21 cellular contexts compared by ENCODE assay signal in genomic region chr6:44957151-44957550, GRCh38.
"Had no signal": no experiment of that assay in that cellular context is flagged by ENCODE, and none has a peak within 500 bp of the region (broad histone marks: within the 10 kb centered on the region; RNA-seq: fewer than 3 reads in every experiment).

No MANE protein-coding gene starts in this region.

- H3K4me1 ChIP-seq: esophagus muscularis mucosa, gastrocnemius medialis, heart right ventricle, left lung, lower lobe of right lung had no signal

- H3K4me3 ChIP-seq: coronary artery, dorsolateral prefrontal cortex, esophagus muscularis mucosa, gastrocnemius medialis, heart right ventricle, left lung, lower lobe of right lung, mucosa of descending colon had no signal

- H3K36me3 ChIP-seq: lower lobe of right lung had no signal

- H3K9me3 ChIP-seq: esophagus muscularis mucosa, gastrocnemius medialis, heart right ventricle, left lung, lower lobe of right lung, mucosa of descending colon had no signal

- H3K27me3 ChIP-seq: dorsolateral prefrontal cortex, esophagus muscularis mucosa, gastrocnemius medialis, heart right ventricle, left lung had no signal

- DNase-seq: dermis blood vessel endothelial cell; dorsolateral prefrontal cortex; effector CD4-positive, alpha-beta T cell; effector memory CD4-positive, alpha-beta T cell; foreskin melanocyte; gastrocnemius medialis; glutamatergic neuron; head of caudate nucleus; heart right ventricle; hippocampal formation; left cardiac atrium; left lung; left ventricle myocardium superior; lower lobe of right lung; mucosa of descending colon had no signal

- ATAC-seq: gastrocnemius medialis, heart right ventricle, left cardiac atrium, left lung, left ventricle myocardium superior, lower lobe of right lung, mucosa of descending colon had no signal

- FAIRE-seq: colon, endothelial cell of umbilical vein, islet of Langerhans, keratinocyte had no signal

- H3K27ac ChIP-seq: coronary artery, dorsolateral prefrontal cortex, esophagus muscularis mucosa, gastrocnemius medialis, heart right ventricle, left lung, lower lobe of right lung had no signal
